In the genomic region with DNA sequence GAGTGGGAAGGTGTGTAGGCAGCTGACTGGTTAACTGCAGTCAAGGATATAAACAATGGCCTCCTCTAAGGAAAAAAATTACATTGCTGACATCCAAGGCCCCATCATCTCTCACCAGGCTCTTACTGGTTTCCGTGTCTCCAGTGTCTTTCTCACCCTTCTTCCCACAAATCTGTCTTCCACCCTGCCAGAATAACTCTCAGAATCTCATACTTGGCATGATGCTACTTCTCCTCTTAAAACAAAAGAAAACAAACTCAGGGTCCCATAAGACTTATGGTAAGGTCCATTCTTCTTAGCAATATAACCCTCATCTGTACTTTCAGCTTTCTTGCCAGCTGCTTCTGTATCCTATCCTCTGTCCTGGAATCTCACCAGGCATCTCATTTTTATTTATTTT, we compare ENCODE assay signal across 1 cellular context.
TF ChIP-seq lines count a peak whose summit lies in the region.

No MANE protein-coding gene starts in this region.

TF ChIP-seq in H1, 55 proteins besides CTCF, POLR2A, EP300 and RAD21:
- TF ChIP-seq RNF2 (IDR thresholded peaks at IDR 0.05; ENCODE audit: borderline replicate concordance, low read depth, low read length, missing control alignments, poor library complexity, severe bottlenecking) (no peak), SAP30 (IDR thresholded peaks at IDR 0.05; ENCODE audit: insufficient read depth, insufficient replicate concordance, low read length) (no peak), SRF (IDR thresholded peaks at IDR 0.05; ENCODE audit: low read depth, low read length) (no peak), CTBP2 (IDR thresholded peaks at IDR 0.05; ENCODE audit: borderline replicate concordance, insufficient read depth, insufficient read length, low read length) (no peak), CHD1 (IDR thresholded peaks at IDR 0.05; ENCODE audit: low read depth, low read length) (no peak), HDAC6 (IDR thresholded peaks at IDR 0.05; ENCODE audit: low read depth, low read length) (no peak), CBX5 (IDR thresholded peaks at IDR 0.05; ENCODE audit: low read depth, low read length) (no peak), SP1 (IDR thresholded peaks at IDR 0.05; ENCODE audit: low read depth, low read length) (no peak), KDM1A (IDR thresholded peaks at IDR 0.05; ENCODE audit: borderline replicate concordance, low read length) (no peak), BCL11A (IDR thresholded peaks at IDR 0.05; ENCODE audit: low read depth in 2 of 2, low read length in 2 of 2) (no peak), PHF8 (conservative IDR thresholded peaks at IDR 0.05; ENCODE audit: low read depth, low read length) (no peak), SP4 (IDR thresholded peaks at IDR 0.05; ENCODE audit: low read length) (no peak), GABPA (IDR thresholded peaks at IDR 0.05; ENCODE audit: borderline replicate concordance, insufficient read depth, low read length) (no peak), SIN3A (conservative IDR thresholded peaks at IDR 0.05 in 1 of 2, IDR thresholded peaks at IDR 0.05 in 1 of 2; ENCODE audit: low read depth in 1 of 2, low read length in 2 of 2) (no peak), RFX5 (IDR thresholded peaks at IDR 0.05; ENCODE audit: borderline replicate concordance, low read depth, low read length) (no peak), RBBP5 (IDR thresholded peaks at IDR 0.05; ENCODE audit: borderline replicate concordance, low read depth, low read length) (no peak), CREB1 (IDR thresholded peaks at IDR 0.05) (no peak)
- TF ChIP-seq, protein P1, sequence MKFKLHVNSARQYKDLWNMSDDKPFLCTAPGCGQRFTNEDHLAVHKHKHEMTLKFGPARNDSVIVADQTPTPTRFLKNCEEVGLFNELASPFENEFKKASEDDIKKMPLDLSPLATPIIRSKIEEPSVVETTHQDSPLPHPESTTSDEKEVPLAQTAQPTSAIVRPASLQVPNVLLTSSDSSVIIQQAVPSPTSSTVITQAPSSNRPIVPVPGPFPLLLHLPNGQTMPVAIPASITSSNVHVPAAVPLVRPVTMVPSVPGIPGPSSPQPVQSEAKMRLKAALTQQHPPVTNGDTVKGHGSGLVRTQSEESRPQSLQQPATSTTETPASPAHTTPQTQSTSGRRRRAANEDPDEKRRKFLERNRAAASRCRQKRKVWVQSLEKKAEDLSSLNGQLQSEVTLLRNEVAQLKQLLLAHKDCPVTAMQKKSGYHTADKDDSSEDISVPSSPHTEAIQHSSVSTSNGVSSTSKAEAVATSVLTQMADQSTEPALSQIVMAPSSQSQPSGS (IDR thresholded peaks at IDR 0.05; ENCODE audit: low read length) = no peak
